ENCODE assay signal across 8 cellular contexts in the genomic region with DNA sequence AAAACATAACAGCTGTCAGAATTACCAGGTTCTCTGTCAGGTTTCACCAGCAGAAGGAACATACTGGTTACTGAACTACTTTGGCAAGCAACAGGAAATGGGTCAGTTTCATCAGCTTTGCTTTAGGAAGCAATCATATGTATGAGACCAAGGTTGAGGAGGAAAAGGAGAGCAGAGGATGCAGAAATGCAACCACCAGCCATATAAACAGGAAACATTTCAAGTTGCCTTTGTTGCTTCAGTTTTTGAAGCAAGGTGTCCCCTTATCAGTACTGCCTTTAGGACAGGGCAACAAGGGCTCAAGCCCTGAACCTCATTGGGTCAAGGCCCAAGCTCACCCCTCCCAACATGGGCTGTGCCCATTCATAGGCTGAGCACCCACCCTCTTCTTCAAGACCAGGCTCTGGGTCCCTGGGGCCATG. TPM values are rescaled to one million over a fixed set of nuclear protein-coding genes. Genes with fewer than 3 reads are reported as not detected.
DNase-seq lines count a peak whose midpoint lies in the region; ATAC-seq and TF ChIP-seq lines count a peak whose summit lies in the region.

No MANE protein-coding gene starts in this region.

- H3K9me3 Mint-ChIP-seq in progenitor cell of endocrine pancreas (ENCODE audit: low read depth), result no peaks in the 10 kb centered on the region

- no peak overlapping the region for H3K4me3 Mint-ChIP-seq in progenitor cell of endocrine pancreas (ENCODE audit: low read depth)

- peaks cover 16% of the 10 kb centered on the region for H3K36me3 Mint-ChIP-seq in progenitor cell of endocrine pancreas (ENCODE audit: insufficient read depth)

- ATAC-seq in GM18907 (IDR thresholded peaks at IDR 0.05; ENCODE audit: unreplicated experiment) (peak; percentile 84), HG02678 (IDR thresholded peaks at IDR 0.05; ENCODE audit: unreplicated experiment) (peak; percentile 92)

- H3K27me3 Mint-ChIP-seq in progenitor cell of endocrine pancreas, result no peaks in the 10 kb centered on the region

- DNase-seq in SKM-1 (lab: John Stamatoyannopoulos, UW; ENCODE audit: unreplicated experiment) (peak; percentile 68), progenitor cell of endocrine pancreas (ENCODE audit: low spot score, unreplicated experiment) (no peak), putamen (ENCODE audit: low spot score) (no peak), epidermal melanocyte (ENCODE audit: insufficient read length, low spot score) (no peak), NCI-H2081 (lab: John Stamatoyannopoulos, UW) (no peak)
- no peak for DNase-seq in activated CD4-positive, alpha-beta T cell treated with anti-CD3 and anti-CD28 coated beads for 48 hours

- TF ChIP-seq CTCF in progenitor cell of endocrine pancreas (IDR thresholded peaks at IDR 0.05; ENCODE audit: unreplicated experiment), result no peak

- H3K4me1 Mint-ChIP-seq in progenitor cell of endocrine pancreas (ENCODE audit: low read depth), result peaks cover 48% of the 10 kb centered on the region

- H3K27ac Mint-ChIP-seq in progenitor cell of endocrine pancreas, result peak overlapping the region; percentile 68

RNA-seq across cellular contexts. Expression of gene HIPK2, which starts 10.2 kb away (rescaled TPM):
- 136 and 146 TPM in 2 replicates for total RNA-seq in progenitor cell of endocrine pancreas
